Comparison of ENCODE assay signal across 1 cellular context in genomic region chr20:63537525-63538203, GRCh38.
TF ChIP-seq lines count a peak whose summit lies in the region.

No MANE protein-coding gene starts in this region.

TF ChIP-seq in HepG2, 621 proteins besides CTCF, POLR2A, EP300 and RAD21 (continued from another document and continues in another):
- TF ChIP-seq PRDM4 (CRISPR knock-in tag; IDR thresholded peaks at IDR 0.05; ENCODE audit: borderline replicate concordance) (no peak), NCOA2 (CRISPR knock-in tag; IDR thresholded peaks at IDR 0.05) (no peak; the same call in 1 of the 2 replicates), ZC3H4 (CRISPR knock-in tag; IDR thresholded peaks at IDR 0.05; ENCODE audit: borderline replicate concordance) (0 out of 2 replicates have a peak, but pooled peaks have one; percentile 41), ZNF143 (CRISPR knock-in tag; IDR thresholded peaks at IDR 0.05) (peak; percentile 58), SAFB2 (CRISPR knock-in tag; IDR thresholded peaks at IDR 0.05; ENCODE audit: borderline replicate concordance, low read depth) (peak; percentile 80), CSRNP2 (CRISPR knock-in tag; conservative IDR thresholded peaks at IDR 0.05; ENCODE audit: low read depth) (no peak), MYC (CRISPR knock-in tag; IDR thresholded peaks at IDR 0.05; ENCODE audit: borderline replicate concordance) (peak; percentile 86; the same call in 1 of the 2 replicates), ATF7-NPFF (CRISPR knock-in tag; IDR thresholded peaks at IDR 0.05; ENCODE audit: low read depth) (peak; percentile 90), HOXA9 (CRISPR knock-in tag; IDR thresholded peaks at IDR 0.05; ENCODE audit: borderline replicate concordance) (no peak), HCFC1 (IDR thresholded peaks at IDR 0.05; ENCODE audit: low read depth, low read length) (peak; percentile 29; the same call in 1 of the 2 replicates), RAD51 (IDR thresholded peaks at IDR 0.05; ENCODE audit: borderline replicate concordance) (no peak), IRF9 (CRISPR knock-in tag; IDR thresholded peaks at IDR 0.05; ENCODE audit: borderline replicate concordance) (peak; percentile 95; the same call in 1 of the 2 replicates), CHD2 (IDR thresholded peaks at IDR 0.05; ENCODE audit: low read depth, low read length) (no peak; the same call in 1 of the 2 replicates), THAP7 (CRISPR knock-in tag; IDR thresholded peaks at IDR 0.05) (peak; percentile 87), ZNF451 (CRISPR knock-in tag; IDR thresholded peaks at IDR 0.05) (peak; percentile 89), SRSF1 (optimal IDR thresholded peaks at IDR 0.05; ENCODE audit: low read depth, low read length) (peak; percentile 88), STAG1 (CRISPR knock-in tag; IDR thresholded peaks at IDR 0.05) (peak; percentile 100), NFATC3 (CRISPR knock-in tag; IDR thresholded peaks at IDR 0.05) (no peak), NCOA1 (CRISPR knock-in tag; IDR thresholded peaks at IDR 0.05) (peak; percentile 33; the same call in 1 of the 2 replicates), ARHGAP35 (CRISPR knock-in tag; IDR thresholded peaks at IDR 0.05; ENCODE audit: borderline replicate concordance) (peak; percentile 83; the same call in 1 of the 2 replicates), FOXJ3 (CRISPR knock-in tag; IDR thresholded peaks at IDR 0.05; ENCODE audit: borderline replicate concordance) (no peak; the same call in 1 of the 2 replicates), ZFAT (CRISPR knock-in tag; conservative IDR thresholded peaks at IDR 0.05) (no peak), MLXIP (CRISPR knock-in tag; IDR thresholded peaks at IDR 0.05; ENCODE audit: borderline replicate concordance) (no peak), PCBP1 (IDR thresholded peaks at IDR 0.05; ENCODE audit: borderline replicate concordance, low read depth, low read length) (peak; percentile 72), NR1H2 (CRISPR knock-in tag; IDR thresholded peaks at IDR 0.05; ENCODE audit: borderline replicate concordance, low read depth) (no peak), PRPF4 (IDR thresholded peaks at IDR 0.05; ENCODE audit: low read depth, low read length, poor library complexity, severe bottlenecking) (no peak), TP53 (CRISPR knock-in tag; conservative IDR thresholded peaks at IDR 0.05) (peak; percentile 80; the same call in 1 of the 2 replicates), ZNF407 (CRISPR knock-in tag; IDR thresholded peaks at IDR 0.05; ENCODE audit: not compliant biosample characterization) (peak; percentile 85), ZBTB8A (CRISPR knock-in tag; IDR thresholded peaks at IDR 0.05; ENCODE audit: borderline replicate concordance, low read depth) (no peak), TFDP1 (CRISPR knock-in tag; IDR thresholded peaks at IDR 0.05; ENCODE audit: borderline replicate concordance) (peak; percentile 64; the same call in 1 of the 2 replicates), ZBTB7A (CRISPR knock-in tag; IDR thresholded peaks at IDR 0.05) (peak; percentile 98), SCMH1 (CRISPR knock-in tag; IDR thresholded peaks at IDR 0.05; ENCODE audit: borderline replicate concordance) (no peak), MAZ (IDR thresholded peaks at IDR 0.05; ENCODE audit: borderline replicate concordance, low read depth, low read length) (peak; percentile 99), MAZ (CRISPR knock-in tag; IDR thresholded peaks at IDR 0.05; ENCODE audit: low read depth) (peak; percentile 100), ZNF275 (CRISPR knock-in tag; IDR thresholded peaks at IDR 0.05; ENCODE audit: borderline replicate concordance) (peak; percentile 94), PHF8 (CRISPR knock-in tag; IDR thresholded peaks at IDR 0.05) (peak; percentile 67), MTERF4 (CRISPR knock-in tag; IDR thresholded peaks at IDR 0.05) (0 out of 2 replicates have a peak, but pooled peaks have one; percentile 8), MAFK (conservative IDR thresholded peaks at IDR 0.05 in 1 of 2, IDR thresholded peaks at IDR 0.05 in 1 of 2; ENCODE audit: low read length in 2 of 2) (no peak; a peak in 1 of 4 replicates), ZNF24 (IDR thresholded peaks at IDR 0.05) (no peak), JARID2 (CRISPR knock-in tag; IDR thresholded peaks at IDR 0.05; ENCODE audit: insufficient replicate concordance) (peak; percentile 96)
